2 cellular contexts compared by ENCODE assay signal in the genomic region with DNA sequence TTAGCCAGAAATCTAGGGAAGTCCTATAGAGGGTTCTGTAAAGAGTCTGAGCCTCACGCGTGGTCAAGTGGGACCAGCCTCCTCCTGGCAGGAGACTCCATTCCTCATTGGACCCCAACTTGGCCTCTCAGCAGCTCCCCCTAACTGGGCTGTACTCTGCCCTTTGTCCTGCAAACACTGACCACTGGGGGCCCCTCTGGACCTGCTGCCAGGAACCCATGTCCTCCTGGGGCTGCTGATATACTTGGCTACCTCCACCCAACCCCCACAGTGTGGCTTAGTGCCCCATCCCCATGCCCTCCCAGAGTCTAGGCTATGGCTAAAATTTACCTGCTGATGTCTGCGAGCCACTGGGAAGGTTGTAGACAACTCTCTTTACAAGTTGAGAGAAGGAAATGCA.
A peak's percentile ranks its signal among the peaks of the same experiment; 100 is the strongest.
TF ChIP-seq lines count a peak whose summit lies in the region.

No MANE protein-coding gene starts in this region.

TF ChIP-seq in HepG2, 621 proteins besides CTCF, POLR2A, EP300 and RAD21 (continued from another document and continues in another):
- TF ChIP-seq, protein P1, sequence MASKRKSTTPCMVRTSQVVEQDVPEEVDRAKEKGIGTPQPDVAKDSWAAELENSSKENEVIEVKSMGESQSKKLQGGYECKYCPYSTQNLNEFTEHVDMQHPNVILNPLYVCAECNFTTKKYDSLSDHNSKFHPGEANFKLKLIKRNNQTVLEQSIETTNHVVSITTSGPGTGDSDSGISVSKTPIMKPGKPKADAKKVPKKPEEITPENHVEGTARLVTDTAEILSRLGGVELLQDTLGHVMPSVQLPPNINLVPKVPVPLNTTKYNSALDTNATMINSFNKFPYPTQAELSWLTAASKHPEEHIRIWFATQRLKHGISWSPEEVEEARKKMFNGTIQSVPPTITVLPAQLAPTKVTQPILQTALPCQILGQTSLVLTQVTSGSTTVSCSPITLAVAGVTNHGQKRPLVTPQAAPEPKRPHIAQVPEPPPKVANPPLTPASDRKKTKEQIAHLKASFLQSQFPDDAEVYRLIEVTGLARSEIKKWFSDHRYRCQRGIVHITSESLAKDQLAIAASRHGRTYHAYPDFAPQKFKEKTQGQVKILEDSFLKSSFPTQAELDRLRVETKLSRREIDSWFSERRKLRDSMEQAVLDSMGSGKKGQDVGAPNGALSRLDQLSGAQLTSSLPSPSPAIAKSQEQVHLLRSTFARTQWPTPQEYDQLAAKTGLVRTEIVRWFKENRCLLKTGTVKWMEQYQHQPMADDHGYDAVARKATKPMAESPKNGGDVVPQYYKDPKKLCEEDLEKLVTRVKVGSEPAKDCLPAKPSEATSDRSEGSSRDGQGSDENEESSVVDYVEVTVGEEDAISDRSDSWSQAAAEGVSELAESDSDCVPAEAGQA (IDR thresholded peaks at IDR 0.05; ENCODE audit: low read depth), result no peak
- TF ChIP-seq, protein P1 (CRISPR knock-in tag; IDR thresholded peaks at IDR 0.05; ENCODE audit: borderline replicate concordance), result no peak
- no peak for TF ChIP-seq KLF11 (CRISPR knock-in tag; IDR thresholded peaks at IDR 0.05)
- 0 out of 2 replicates have a peak, but pooled peaks have one; percentile 24 for TF ChIP-seq HNF4G (IDR thresholded peaks at IDR 0.05; ENCODE audit: borderline replicate concordance, low read depth, low read length)
- no peak for TF ChIP-seq HNF4G (CRISPR knock-in tag; IDR thresholded peaks at IDR 0.05; ENCODE audit: borderline replicate concordance, low read depth)
- TF ChIP-seq, protein P2, sequence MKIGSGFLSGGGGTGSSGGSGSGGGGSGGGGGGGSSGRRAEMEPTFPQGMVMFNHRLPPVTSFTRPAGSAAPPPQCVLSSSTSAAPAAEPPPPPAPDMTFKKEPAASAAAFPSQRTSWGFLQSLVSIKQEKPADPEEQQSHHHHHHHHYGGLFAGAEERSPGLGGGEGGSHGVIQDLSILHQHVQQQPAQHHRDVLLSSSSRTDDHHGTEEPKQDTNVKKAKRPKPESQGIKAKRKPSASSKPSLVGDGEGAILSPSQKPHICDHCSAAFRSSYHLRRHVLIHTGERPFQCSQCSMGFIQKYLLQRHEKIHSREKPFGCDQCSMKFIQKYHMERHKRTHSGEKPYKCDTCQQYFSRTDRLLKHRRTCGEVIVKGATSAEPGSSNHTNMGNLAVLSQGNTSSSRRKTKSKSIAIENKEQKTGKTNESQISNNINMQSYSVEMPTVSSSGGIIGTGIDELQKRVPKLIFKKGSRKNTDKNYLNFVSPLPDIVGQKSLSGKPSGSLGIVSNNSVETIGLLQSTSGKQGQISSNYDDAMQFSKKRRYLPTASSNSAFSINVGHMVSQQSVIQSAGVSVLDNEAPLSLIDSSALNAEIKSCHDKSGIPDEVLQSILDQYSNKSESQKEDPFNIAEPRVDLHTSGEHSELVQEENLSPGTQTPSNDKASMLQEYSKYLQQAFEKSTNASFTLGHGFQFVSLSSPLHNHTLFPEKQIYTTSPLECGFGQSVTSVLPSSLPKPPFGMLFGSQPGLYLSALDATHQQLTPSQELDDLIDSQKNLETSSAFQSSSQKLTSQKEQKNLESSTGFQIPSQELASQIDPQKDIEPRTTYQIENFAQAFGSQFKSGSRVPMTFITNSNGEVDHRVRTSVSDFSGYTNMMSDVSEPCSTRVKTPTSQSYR (CRISPR knock-in tag; IDR thresholded peaks at IDR 0.05; ENCODE audit: borderline replicate concordance), result 0 out of 2 replicates have a peak, but pooled peaks have one; percentile 13
- no peak for TF ChIP-seq ZNF234 (CRISPR knock-in tag; conservative IDR thresholded peaks at IDR 0.05)
- 0 out of 2 replicates have a peak, but pooled peaks have one; percentile 13 for TF ChIP-seq SALL1 (CRISPR knock-in tag; IDR thresholded peaks at IDR 0.05)
- TF ChIP-seq FOXA1 (IDR thresholded peaks at IDR 0.05), result no peak
- TF ChIP-seq FOXA1 (CRISPR knock-in tag; IDR thresholded peaks at IDR 0.05), result no peak
- TF ChIP-seq, protein P3, sequence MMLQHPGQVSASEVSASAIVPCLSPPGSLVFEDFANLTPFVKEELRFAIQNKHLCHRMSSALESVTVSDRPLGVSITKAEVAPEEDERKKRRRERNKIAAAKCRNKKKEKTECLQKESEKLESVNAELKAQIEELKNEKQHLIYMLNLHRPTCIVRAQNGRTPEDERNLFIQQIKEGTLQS (CRISPR knock-in tag; IDR thresholded peaks at IDR 0.05), result no peak
- TF ChIP-seq ZFY (CRISPR knock-in tag; IDR thresholded peaks at IDR 0.05), result no peak
- TF ChIP-seq ZMYM4 (CRISPR knock-in tag; IDR thresholded peaks at IDR 0.05), result peak; percentile 51; the same call in 1 of the 2 replicates
- TF ChIP-seq KAT7 (CRISPR knock-in tag; IDR thresholded peaks at IDR 0.05; ENCODE audit: borderline replicate concordance), result no peak
- no peak for TF ChIP-seq TBL1XR1 (IDR thresholded peaks at IDR 0.05; ENCODE audit: borderline replicate concordance, low read length, partially characterized antibody)
- TF ChIP-seq, protein P4, sequence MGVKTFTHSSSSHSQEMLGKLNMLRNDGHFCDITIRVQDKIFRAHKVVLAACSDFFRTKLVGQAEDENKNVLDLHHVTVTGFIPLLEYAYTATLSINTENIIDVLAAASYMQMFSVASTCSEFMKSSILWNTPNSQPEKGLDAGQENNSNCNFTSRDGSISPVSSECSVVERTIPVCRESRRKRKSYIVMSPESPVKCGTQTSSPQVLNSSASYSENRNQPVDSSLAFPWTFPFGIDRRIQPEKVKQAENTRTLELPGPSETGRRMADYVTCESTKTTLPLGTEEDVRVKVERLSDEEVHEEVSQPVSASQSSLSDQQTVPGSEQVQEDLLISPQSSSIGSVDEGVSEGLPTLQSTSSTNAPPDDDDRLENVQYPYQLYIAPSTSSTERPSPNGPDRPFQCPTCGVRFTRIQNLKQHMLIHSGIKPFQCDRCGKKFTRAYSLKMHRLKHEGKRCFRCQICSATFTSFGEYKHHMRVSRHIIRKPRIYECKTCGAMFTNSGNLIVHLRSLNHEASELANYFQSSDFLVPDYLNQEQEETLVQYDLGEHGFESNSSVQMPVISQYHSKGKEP (CRISPR knock-in tag; IDR thresholded peaks at IDR 0.05), result no peak
- TF ChIP-seq ZNF570 (CRISPR knock-in tag; IDR thresholded peaks at IDR 0.05; ENCODE audit: borderline replicate concordance), result no peak
- TF ChIP-seq ZKSCAN5 (CRISPR knock-in tag; IDR thresholded peaks at IDR 0.05), result no peak

TF ChIP-seq in SK-N-SH, 30 proteins besides CTCF, POLR2A, EP300 and RAD21 (continued from another document):
- TF ChIP-seq TAF1 (IDR thresholded peaks at IDR 0.05; ENCODE audit: borderline replicate concordance, low read depth, low read length) (no peak), CHD2 (IDR thresholded peaks at IDR 0.05; ENCODE audit: low read length, partially characterized antibody) (no peak), POLR2AphosphoS5 (IDR thresholded peaks at IDR 0.05; ENCODE audit: low read depth, low read length) (no peak), TCF12 (IDR thresholded peaks at IDR 0.05) (no peak), MXI1 (IDR thresholded peaks at IDR 0.05; ENCODE audit: low read depth, low read length) (no peak), EZH2phosphoT487 (IDR thresholded peaks at IDR 0.05; ENCODE audit: borderline replicate concordance, low read depth) (no peak)
- TF ChIP-seq, protein P5, sequence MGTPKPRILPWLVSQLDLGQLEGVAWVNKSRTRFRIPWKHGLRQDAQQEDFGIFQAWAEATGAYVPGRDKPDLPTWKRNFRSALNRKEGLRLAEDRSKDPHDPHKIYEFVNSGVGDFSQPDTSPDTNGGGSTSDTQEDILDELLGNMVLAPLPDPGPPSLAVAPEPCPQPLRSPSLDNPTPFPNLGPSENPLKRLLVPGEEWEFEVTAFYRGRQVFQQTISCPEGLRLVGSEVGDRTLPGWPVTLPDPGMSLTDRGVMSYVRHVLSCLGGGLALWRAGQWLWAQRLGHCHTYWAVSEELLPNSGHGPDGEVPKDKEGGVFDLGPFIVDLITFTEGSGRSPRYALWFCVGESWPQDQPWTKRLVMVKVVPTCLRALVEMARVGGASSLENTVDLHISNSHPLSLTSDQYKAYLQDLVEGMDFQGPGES (IDR thresholded peaks at IDR 0.05; ENCODE audit: low read depth, low read length), result no peak
- TF ChIP-seq, protein P6, sequence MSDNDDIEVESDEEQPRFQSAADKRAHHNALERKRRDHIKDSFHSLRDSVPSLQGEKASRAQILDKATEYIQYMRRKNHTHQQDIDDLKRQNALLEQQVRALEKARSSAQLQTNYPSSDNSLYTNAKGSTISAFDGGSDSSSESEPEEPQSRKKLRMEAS (IDR thresholded peaks at IDR 0.05; ENCODE audit: low read depth), result no peak
